Comparison of ENCODE assay signal across 1 cellular context in the genomic region with DNA sequence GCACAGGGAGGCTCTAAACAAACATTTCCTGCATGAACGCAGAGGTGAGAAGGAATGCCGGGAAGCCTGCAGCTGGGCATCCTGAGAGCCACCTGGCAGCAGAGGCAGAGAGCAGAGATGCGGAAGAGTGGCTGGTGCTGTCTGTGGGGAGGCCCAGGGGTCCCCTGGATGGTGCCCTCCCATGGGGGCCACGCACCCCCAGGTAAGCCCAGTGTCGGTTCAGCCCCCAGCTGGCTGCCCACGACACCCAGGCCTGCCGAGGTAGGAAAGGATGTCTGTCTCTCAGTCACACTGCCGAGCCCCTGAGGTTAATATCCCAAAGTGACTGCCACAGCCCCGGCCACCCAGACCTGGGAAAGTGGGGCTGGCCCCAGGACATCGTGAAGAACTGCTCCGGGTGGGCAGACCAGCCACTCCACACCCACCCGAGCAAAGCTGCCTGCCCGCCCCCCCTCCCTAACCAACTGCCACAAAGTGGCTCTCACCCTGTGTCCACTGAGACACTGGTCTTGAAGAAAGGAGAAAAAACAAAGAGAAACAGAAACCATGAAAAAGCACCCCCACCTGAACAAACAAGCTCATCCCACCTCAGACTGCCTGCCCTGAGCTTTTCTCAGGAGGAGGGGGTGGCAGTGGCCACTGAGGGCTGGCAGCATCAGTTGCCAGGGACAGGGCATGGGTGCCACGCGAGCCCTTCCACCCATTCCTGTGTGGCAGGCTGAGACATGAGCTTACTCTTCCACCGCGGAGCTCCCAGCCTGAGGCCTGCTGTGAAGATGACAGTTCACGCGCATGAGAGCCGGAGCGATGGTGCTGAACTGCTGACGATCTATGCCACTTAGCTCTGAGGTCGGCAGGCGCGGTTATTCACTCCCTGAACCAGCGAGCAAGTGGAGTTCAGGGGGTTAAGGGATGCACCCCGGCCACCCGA.
TF ChIP-seq lines count a peak whose summit lies in the region.

No MANE protein-coding gene starts in this region.

TF ChIP-seq in H1, 55 proteins besides CTCF, POLR2A, EP300 and RAD21:
- TF ChIP-seq NANOG (IDR thresholded peaks at IDR 0.05; ENCODE audit: insufficient read depth, low read depth, low read length, poor library complexity, severe bottlenecking), result no peak
- no peak for TF ChIP-seq E2F6 (IDR thresholded peaks at IDR 0.05)
- no peak for TF ChIP-seq FOSL1 (IDR thresholded peaks at IDR 0.05; ENCODE audit: insufficient read depth, low read depth, low read length)
- TF ChIP-seq SUZ12 (IDR thresholded peaks at IDR 0.05; ENCODE audit: low read length), result no peak
- TF ChIP-seq POLR2AphosphoS5 (IDR thresholded peaks at IDR 0.05; ENCODE audit: low read depth, low read length), result no peak
- peak; percentile 8; the same call in 1 of the 2 replicates for TF ChIP-seq CREB1 (IDR thresholded peaks at IDR 0.05)
TF ChIP-seq in H1: peak in this region for 1.
